ENCODE assay signal across 19 cellular contexts in genomic region chr4:82718067-82718935, GRCh38.
DNase-seq lines count a peak whose midpoint lies in the region; ATAC-seq lines count a peak whose summit lies in the region.
"Had no signal": no experiment of that assay in that cellular context is flagged by ENCODE, and none has a peak within 500 bp of the region (broad histone marks: within the 10 kb centered on the region; RNA-seq: fewer than 3 reads in every experiment).

No MANE protein-coding gene starts in this region.

- H3K9ac ChIP-seq in BLaER1 treated with 17β-estradiol and CSF1 and Interleukin-3, amounts not matched to agents 10 nM and 100 nM: 0 out of 22 replicates have a peak overlapping the region, but pooled peaks of 2 of the 11 experiments have one; percentile 4 to 35

- DNase-seq in renal cortical epithelial cell (ENCODE audit: low read depth) (peak; percentile 50), COLO668 (lab: John Stamatoyannopoulos, UW; ENCODE audit: unreplicated experiment) (no peak)
- DNase-seq: activated effector memory CD4-positive, alpha-beta T cell treated with Interleukin-2 at 50 U/mL for 16 hours; esophagus squamous epithelium; HFFc6; KG1; mammary epithelial cell; NCI-H1092; T-helper 1 cell had no signal

- no peaks in the 10 kb centered on the region for H3K36me3 ChIP-seq in BLaER1 treated with 17β-estradiol and CSF1 and Interleukin-3, amounts not matched to agents 10 nM and 100 nM
- H3K36me3 ChIP-seq: ascending aorta, esophagus squamous epithelium had no signal

- no peak overlapping the region for H3K4me3 ChIP-seq in BLaER1 treated with 17β-estradiol and CSF1 and Interleukin-3, amounts not matched to agents 10 nM and 100 nM
- H3K4me3 ChIP-seq: ascending aorta, esophagus squamous epithelium, skin epidermis had no signal

- peak overlapping the region in 10 of 11 experiments; percentile 24 to 90 (median 70); a peak in 17 of 22 replicates for H3K4me2 ChIP-seq in BLaER1 treated with 17β-estradiol and CSF1 and Interleukin-3, amounts not matched to agents 10 nM and 100 nM

- no peak overlapping the region for H3K27ac ChIP-seq in BLaER1 treated with 17β-estradiol and CSF1 and Interleukin-3, amounts not matched to agents 10 nM and 100 nM
- H3K27ac ChIP-seq in cingulate gyrus (ENCODE audit: low read depth, low read length) (peak overlapping the region; percentile 60), layer of hippocampus (ENCODE audit: low read depth, low read length) (peak overlapping the region; percentile 54)
- H3K27ac ChIP-seq: ascending aorta, skin epidermis had no signal

- no peaks in the 10 kb centered on the region; a peak in 1 of 22 replicates for H3K27me3 ChIP-seq in BLaER1 treated with 17β-estradiol and CSF1 and Interleukin-3, amounts not matched to agents 10 nM and 100 nM
- H3K27me3 ChIP-seq in layer of hippocampus (ENCODE audit: control insufficient read depth, insufficient read depth, low read length): no peaks in the 10 kb centered on the region
- H3K27me3 ChIP-seq: ascending aorta, esophagus squamous epithelium had no signal

- H3K4me1 ChIP-seq in BLaER1 treated with 17β-estradiol and CSF1 and Interleukin-3, amounts not matched to agents 10 nM and 100 nM: peaks cover 25 to 87% (median 71%) of the 10 kb centered on the region in 10 experiments
- H3K4me1 ChIP-seq: ascending aorta had no signal

- no peaks in the 10 kb centered on the region; a peak in 1 of 22 replicates for H4K20me1 ChIP-seq in BLaER1 treated with 17β-estradiol and CSF1 and Interleukin-3, amounts not matched to agents 10 nM and 100 nM

- H3K9me3 ChIP-seq in BLaER1 treated with 17β-estradiol and CSF1 and Interleukin-3, amounts not matched to agents 10 nM and 100 nM (replicated peaks in 1 of 11): no peaks in the 10 kb centered on the region
- H3K9me3 ChIP-seq: ascending aorta, esophagus squamous epithelium had no signal

- ATAC-seq in GM18873 (IDR thresholded peaks at IDR 0.05; ENCODE audit: low FRiP score, unreplicated experiment) (no peak), HG02759 (IDR thresholded peaks at IDR 0.05; ENCODE audit: unreplicated experiment) (no peak)
- ATAC-seq in activated CD4-positive, CD25-positive, alpha-beta regulatory T cell treated with anti-CD3 and anti-CD28 coated beads, Interleukin-2, amount 50 U/mL, for 24 hours: no peak
- ATAC-seq: stimulated activated effector memory CD8-positive, alpha-beta T cell treated with anti-CD3 and anti-CD28 coated beads, Interleukin-12 subunit alpha, Interleukin-12 subunit beta, amount 100 ng/mL, for 72 hours; WTC11 had no signal

Comparison
In these comparisons a context has a peak if more than half of its experiments do, and no peak if none do; other contexts are left out.
1. H3K27ac ChIP-seq: peak in cingulate gyrus (single experiment) and layer of hippocampus (single experiment); none in BLaER1 treated with 17β-estradiol and CSF1 and Interleukin-3, amounts not matched to agents 10 nM and 100 nM (0 of 11).